10 cellular contexts compared by ENCODE assay signal in the genomic region with DNA sequence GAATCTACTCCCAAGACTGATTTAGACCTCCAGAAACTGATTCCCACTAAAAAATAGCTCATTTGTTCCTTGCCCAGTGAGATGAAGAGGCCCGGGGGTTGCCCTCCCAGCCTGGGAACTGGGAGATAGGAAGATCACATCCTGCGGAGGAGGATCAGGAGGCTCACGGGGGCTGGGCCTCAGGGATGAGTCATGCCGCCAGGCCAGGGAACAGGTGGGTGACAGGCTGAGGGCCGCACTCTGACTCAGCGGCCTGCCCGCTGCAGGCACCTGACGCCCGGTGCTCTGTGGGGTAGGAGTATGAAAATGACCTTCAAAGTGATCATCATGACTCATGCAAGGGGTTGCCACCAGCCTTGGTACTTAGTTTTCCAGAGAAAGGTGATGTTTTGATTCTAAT.
DNase-seq lines count a peak whose midpoint lies in the region; ATAC-seq, FAIRE-seq and TF ChIP-seq lines count a peak whose summit lies in the region.
"Had no signal": no experiment of that assay in that cellular context is flagged by ENCODE, and none has a peak within 500 bp of the region (broad histone marks: within the 10 kb centered on the region; RNA-seq: fewer than 3 reads in every experiment).

No MANE protein-coding gene starts in this region.

- H3K27ac ChIP-seq in OCI-LY7 (ENCODE audit: low read depth, low read length, poor library complexity, severe bottlenecking) (no peak overlapping the region), GM12878 (ENCODE audit: control insufficient read depth, insufficient read depth) (no peak overlapping the region)
- H3K27ac ChIP-seq: neutrophil had no signal

- in situ Hi-C loops in GM12878 (cut with MboI): no loop called here
- in situ Hi-C loops in KBM-7 (cut with MboI; ENCODE audit: low pct_unique_long_range_greater_than_20kb, low sequenced_read_pairs): no loop called here

- H3K27ac Mint-ChIP-seq in stimulated activated memory B cell treated with anti-CD40 and anti-IgM and Interleukin-4, amounts not matched to agents 10 μg/mL and 1 μg/mL and 100 μg/mL, for 72 hours: peak overlapping the region; percentile 85

- H3K36me3 ChIP-seq in GM06990 (ENCODE audit: control insufficient read depth, insufficient read depth, low read length) (no peaks in the 10 kb centered on the region), OCI-LY7 (ENCODE audit: insufficient read depth, low read length) (no peaks in the 10 kb centered on the region), GM12878 (ENCODE audit: control insufficient read depth in 2 of 2, insufficient read depth in 2 of 2, low read length in 1 of 2) (no peaks in the 10 kb centered on the region)
- H3K36me3 ChIP-seq: neutrophil had no signal

- H3K4me1 Mint-ChIP-seq in stimulated activated memory B cell treated with anti-CD40 and anti-IgM and Interleukin-4, amounts not matched to agents 10 μg/mL and 1 μg/mL and 100 μg/mL, for 72 hours: peaks cover 30% of the 10 kb centered on the region

- no peaks in the 10 kb centered on the region for H3K9me3 ChIP-seq in OCI-LY7 (ENCODE audit: low read length)
- H3K9me3 ChIP-seq in GM12878 (replicated peaks; ENCODE audit: control insufficient read depth, insufficient read depth, low read length): no peaks in the 10 kb centered on the region
- H3K9me3 ChIP-seq: neutrophil had no signal

- H3K4me1 ChIP-seq in OCI-LY7 (ENCODE audit: insufficient read depth, low read length, poor library complexity, severe bottlenecking) (peaks cover 20% of the 10 kb centered on the region), GM12878 (ENCODE audit: control insufficient read depth, insufficient read depth, low read length) (no peaks in the 10 kb centered on the region; the same call in 1 of the 2 replicates)

- no peaks in the 10 kb centered on the region for H3K36me3 Mint-ChIP-seq in stimulated activated memory B cell treated with anti-CD40 and anti-IgM and Interleukin-4, amounts not matched to agents 10 μg/mL and 1 μg/mL and 100 μg/mL, for 72 hours

- no peak for TF ChIP-seq RAD21 in GM12878 (IDR thresholded peaks at IDR 0.05; ENCODE audit: insufficient read depth, low read depth, low read length)

- FAIRE-seq in GM12878 (lab: Jason Lieb, UNC): no peak
- FAIRE-seq: GM18507 had no signal

- H2AFZ ChIP-seq in OCI-LY7 (ENCODE audit: low read length): peak overlapping the region; percentile 30
- H2AFZ ChIP-seq in GM12878 (ENCODE audit: control insufficient read depth, low read depth, low read length): no peak overlapping the region

- no peaks in the 10 kb centered on the region for H3K27me3 ChIP-seq in GM06990 (replicated peaks; ENCODE audit: control insufficient read depth, insufficient read depth, low read length)
- H3K27me3 ChIP-seq in GM12878 (replicated peaks in 1 of 2; ENCODE audit: control insufficient read depth in 2 of 2, insufficient read depth in 2 of 2, low read length in 1 of 2): no peaks in the 10 kb centered on the region
- H3K27me3 ChIP-seq: neutrophil had no signal

- RAD21 ChIA-PET in GM12878 (lab: Charles Lee; ENCODE audit: unreplicated experiment): interaction anchor here (0.6 to 1.9 kb wide), 8 partner anchors 11 to 129 kb away, joined by 3 to 8 read pairs (median 4); no protein-coding TSS in a partner anchor

- BruUV-seq in OCI-LY7 (replicated peaks; lab: Mats Ljungman, UMichigan) (no TSS peak), GM12878 (replicated peaks; lab: Mats Ljungman, UMichigan) (no TSS peak)

- H3K4me3 ChIP-seq in GM06990 (replicated peaks; ENCODE audit: low read depth, low read length) (no peak overlapping the region), OCI-LY7 (ENCODE audit: low read depth, low read length, poor library complexity, severe bottlenecking) (no peak overlapping the region), GM12878 (no peak overlapping the region)

- H4K20me1 ChIP-seq in OCI-LY7 (ENCODE audit: insufficient read depth, low read length): no peaks in the 10 kb centered on the region
- no peaks in the 10 kb centered on the region for H4K20me1 ChIP-seq in GM12878 (ENCODE audit: control insufficient read depth, insufficient read depth)

- TF ChIP-seq CTCF in GM06990 (IDR thresholded peaks at IDR 0.05; ENCODE audit: insufficient read depth, low read length, poor library complexity, severe bottlenecking): no peak
- TF ChIP-seq CTCF in OCI-LY7 (conservative IDR thresholded peaks at IDR 0.05; ENCODE audit: low read length): no peak
- no peak for TF ChIP-seq CTCF in GM12878 (IDR thresholded peaks at IDR 0.05 in 2 of 3, conservative IDR thresholded peaks at IDR 0.05 in 1 of 3; ENCODE audit: control insufficient read depth in 2 of 3, extremely low read depth in 1 of 3, insufficient read depth in 1 of 3, low read depth in 3 of 3, low read length in 3 of 3)

- intact Hi-C loops in OCI-LY7 (cut with micrococcal nuclease; ENCODE audit: unreplicated experiment): no loop called here
- intact Hi-C loops in GM12878 (cut with micrococcal nuclease; ENCODE audit: unreplicated experiment): no loop called here

- H3K79me2 ChIP-seq in OCI-LY7 (ENCODE audit: insufficient read depth, low read depth, low read length): no peaks in the 10 kb centered on the region
- H3K79me2 ChIP-seq in GM12878 (ENCODE audit: control insufficient read depth, insufficient read depth, low read length): no peaks in the 10 kb centered on the region

- H3K9ac ChIP-seq in GM12878 (ENCODE audit: control insufficient read depth, insufficient read depth, low read length): no peak overlapping the region

- WGBS in GM12878 (ENCODE audit: insufficient coverage, insufficient replicate concordance, low lambda C conversion rate, missing lambda C conversion rate): 1% methylated on average over 9 of the region's 9 CpGs

- peak; percentile 87 for ATAC-seq in GM21825 (IDR thresholded peaks at IDR 0.05; ENCODE audit: unreplicated experiment)
- ATAC-seq in GM12878: peak; percentile 97
- peak; percentile 97 for ATAC-seq in stimulated activated memory B cell treated with anti-CD40 and anti-IgM and Interleukin-4, amounts not matched to agents 10 μg/mL and 1 μg/mL and 100 μg/mL, for 72 hours

- POLR2A ChIA-PET in OCI-LY7 (lab: Charles Lee) (interaction anchor here (0.8 to 1.6 kb wide), 2 partner anchors 10 to 45 kb away, joined by 3 to 4 read pairs; no protein-coding TSS in a partner anchor), GM12878 (lab: Charles Lee) (interaction anchor here (0.6 to 1.5 kb wide), 2 partner anchors 51 to 221 kb away, joined by 3 to 4 read pairs; no protein-coding TSS in a partner anchor)

- peak overlapping the region; percentile 11 for H3K4me3 Mint-ChIP-seq in stimulated activated memory B cell treated with anti-CD40 and anti-IgM and Interleukin-4, amounts not matched to agents 10 μg/mL and 1 μg/mL and 100 μg/mL, for 72 hours

- H3K9me2 ChIP-seq in OCI-LY7 (ENCODE audit: insufficient read depth, low read length): no peaks in the 10 kb centered on the region

- SMC1A ChIA-PET in GM12878 (lab: Charles Lee; ENCODE audit: uncharacterized antibody, unreplicated experiment): interaction anchor here (0.7 to 2.3 kb wide), 9 partner anchors 9 to 170 kb away, joined by 3 to 13 read pairs (median 5); a partner anchor contains a TSS

- CTCF ChIA-PET in OCI-LY7 (lab: Charles Lee; ENCODE audit: unreplicated experiment): no interaction called here
- CTCF ChIA-PET in GM12878 (lab: Yijun Ruan, JAX): interaction anchor here (1.0 to 2.8 kb wide), 5 partner anchors 8 to 220 kb away, joined by 3 to 9 read pairs (median 5); no protein-coding TSS in a partner anchor

- TF ChIP-seq EP300 in GM12878 (IDR thresholded peaks at IDR 0.05; ENCODE audit: borderline replicate concordance in 1 of 2, control insufficient read depth in 1 of 2, low read depth in 2 of 2, low read length in 2 of 2): no peak

- no peaks in the 10 kb centered on the region for H3K27me3 Mint-ChIP-seq in stimulated activated memory B cell treated with anti-CD40 and anti-IgM and Interleukin-4, amounts not matched to agents 10 μg/mL and 1 μg/mL and 100 μg/mL, for 72 hours

- H3K9me3 Mint-ChIP-seq in stimulated activated memory B cell treated with anti-CD40 and anti-IgM and Interleukin-4, amounts not matched to agents 10 μg/mL and 1 μg/mL and 100 μg/mL, for 72 hours: no peaks in the 10 kb centered on the region

- no peak for TF ChIP-seq POLR2A in GM12878 (IDR thresholded peaks at IDR 0.05; ENCODE audit: low read depth, low read length)

- DNase-seq in GM06990 (ENCODE audit: extremely low read depth, insufficient read length) (peak; percentile 57), OCI-LY7 (ENCODE audit: low spot score) (no peak), GM12878 (ENCODE audit: low read depth, low spot score) (peak; percentile 54), KBM-7 (no peak), NOMO-1 treated with DMSO at 0.1 percent for 48 hours (lab: John Stamatoyannopoulos, UW; ENCODE audit: unreplicated experiment) (no peak), OCI-M1 (lab: John Stamatoyannopoulos, UW) (no peak)

- H3K4me2 ChIP-seq in OCI-LY7 (ENCODE audit: low read length): no peak overlapping the region
- H3K4me2 ChIP-seq in GM12878 (ENCODE audit: control insufficient read depth, insufficient read depth): no peak overlapping the region

TF ChIP-seq in GM12878, 131 proteins besides CTCF, POLR2A, EP300 and RAD21 (continues in another document):
- TF ChIP-seq RAD51 (IDR thresholded peaks at IDR 0.05) (no peak), POLR2AphosphoS5 (IDR thresholded peaks at IDR 0.05; ENCODE audit: low read length) (no peak), DPF2 (IDR thresholded peaks at IDR 0.05) (peak; percentile 60), NRF1 (conservative IDR thresholded peaks at IDR 0.05; ENCODE audit: low read depth, low read length) (no peak), SUPT20H (IDR thresholded peaks at IDR 0.05; ENCODE audit: borderline replicate concordance, control insufficient read depth, low read depth, low read length) (no peak), BCL11A (IDR thresholded peaks at IDR 0.05; ENCODE audit: low read depth, low read length) (peak; percentile 46; the same call in 1 of the 2 replicates), EGR1 (IDR thresholded peaks at IDR 0.05; ENCODE audit: borderline replicate concordance in 1 of 2, low read depth in 2 of 2, low read length in 2 of 2) (peak in 1 of 2 experiments; percentile 40; a peak in 1 of 3 replicates), NFXL1 (IDR thresholded peaks at IDR 0.05; ENCODE audit: borderline replicate concordance) (no peak), RFX5 (IDR thresholded peaks at IDR 0.05; ENCODE audit: low read depth, low read length) (no peak), IKZF2 (IDR thresholded peaks at IDR 0.05) (peak; percentile 71 to 75)
- TF ChIP-seq, protein P1, sequence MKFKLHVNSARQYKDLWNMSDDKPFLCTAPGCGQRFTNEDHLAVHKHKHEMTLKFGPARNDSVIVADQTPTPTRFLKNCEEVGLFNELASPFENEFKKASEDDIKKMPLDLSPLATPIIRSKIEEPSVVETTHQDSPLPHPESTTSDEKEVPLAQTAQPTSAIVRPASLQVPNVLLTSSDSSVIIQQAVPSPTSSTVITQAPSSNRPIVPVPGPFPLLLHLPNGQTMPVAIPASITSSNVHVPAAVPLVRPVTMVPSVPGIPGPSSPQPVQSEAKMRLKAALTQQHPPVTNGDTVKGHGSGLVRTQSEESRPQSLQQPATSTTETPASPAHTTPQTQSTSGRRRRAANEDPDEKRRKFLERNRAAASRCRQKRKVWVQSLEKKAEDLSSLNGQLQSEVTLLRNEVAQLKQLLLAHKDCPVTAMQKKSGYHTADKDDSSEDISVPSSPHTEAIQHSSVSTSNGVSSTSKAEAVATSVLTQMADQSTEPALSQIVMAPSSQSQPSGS (IDR thresholded peaks at IDR 0.05; ENCODE audit: low read length): peak; percentile 34; the same call in 1 of the 2 replicates

Comparison
In these comparisons a context has a peak if more than half of its experiments do, and no peak if none do; other contexts are left out.
1. DNase-seq: peak in GM06990 (single experiment) and GM12878 (single experiment); none in OCI-LY7 (single experiment), KBM-7 (single experiment), NOMO-1 treated with DMSO at 0.1 percent for 48 hours (single experiment) and OCI-M1 (single experiment).
2. Peak in every context shown above with its lines, with median percentiles within 50 percentile points of each other: ATAC-seq.